In the genomic region with DNA sequence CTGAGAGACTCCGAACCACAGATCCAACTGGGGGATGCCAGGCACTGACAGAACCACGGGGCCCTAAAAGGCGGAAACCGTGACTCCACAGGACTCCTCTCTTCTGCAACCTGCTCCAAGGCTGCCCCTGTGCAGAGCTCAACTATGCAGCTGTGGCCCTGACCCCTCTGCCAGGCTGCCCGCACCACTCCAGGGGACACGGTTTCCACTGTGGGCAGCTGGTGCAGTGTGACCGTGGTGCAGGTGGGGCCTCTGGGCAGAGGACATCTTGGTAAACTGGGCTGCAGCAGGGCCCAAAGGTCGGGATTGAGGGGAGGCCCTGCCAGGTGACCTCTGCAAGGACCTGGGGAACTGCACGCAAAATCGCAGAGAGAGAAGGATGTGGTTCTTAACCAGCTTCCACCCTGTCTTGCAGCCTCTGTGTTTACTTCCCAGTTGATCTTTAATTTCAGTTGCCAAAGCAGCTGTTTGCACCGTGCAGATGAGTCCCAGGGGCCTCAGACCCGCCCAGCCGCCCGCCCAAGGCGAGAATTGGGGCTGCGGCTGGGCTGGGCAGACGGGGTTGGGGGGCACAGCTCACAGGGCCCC, we compare ENCODE assay signal across 14 cellular contexts.
A peak's percentile ranks its signal among the peaks of the same experiment; 100 is the strongest.
DNase-seq lines count a peak whose midpoint lies in the region; ATAC-seq, FAIRE-seq and TF ChIP-seq lines count a peak whose summit lies in the region.
"Had no signal": no experiment of that assay in that cellular context is flagged by ENCODE, and none has a peak within 500 bp of the region (broad histone marks: within the 10 kb centered on the region; RNA-seq: fewer than 3 reads in every experiment).

No MANE protein-coding gene starts in this region.

- H3K27me3 ChIP-seq in Peyer's patch = no peaks in the 10 kb centered on the region
- no peaks in the 10 kb centered on the region for H3K27me3 ChIP-seq in right cardiac atrium (ENCODE audit: control insufficient read depth, insufficient read depth)
- no peaks in the 10 kb centered on the region for H3K27me3 ChIP-seq in small intestine (ENCODE audit: control insufficient read depth in 2 of 2, insufficient read depth in 2 of 2, low read length in 2 of 2)

- H3K4me1 ChIP-seq in Peyer's patch (peaks cover 0 to 24% (median 4%) of the 10 kb centered on the region in 4 donors), right cardiac atrium (ENCODE audit: control insufficient read depth, insufficient read depth, low read length) (peaks cover 9% of the 10 kb centered on the region), small intestine (ENCODE audit: control insufficient read depth in 2 of 2, insufficient read depth in 1 of 2, low read depth in 1 of 2, low read length in 1 of 2) (no peaks in the 10 kb centered on the region)

- FAIRE-seq in small intestine (lab: Jason Lieb, UNC) = no peak
- FAIRE-seq: H1 had no signal

- H3K9me3 Mint-ChIP-seq in activated T-helper 17 cell treated with anti-CD3 and anti-CD28 coated beads, Interleukin-2, amount 50 U/mL, for 72 hours = peaks cover 12% of the 10 kb centered on the region

- no peaks in the 10 kb centered on the region for H3K36me3 ChIP-seq in Peyer's patch
- no peaks in the 10 kb centered on the region for H3K36me3 ChIP-seq in small intestine (ENCODE audit: control insufficient read depth in 2 of 2, insufficient read depth in 2 of 2, low read length in 2 of 2)

- H3K27ac ChIP-seq in Peyer's patch = peak overlapping the region in 1 of 4 donors; percentile 19
- H3K27ac ChIP-seq in right cardiac atrium (ENCODE audit: low read length) = no peak overlapping the region
- no peak overlapping the region for H3K27ac ChIP-seq in small intestine (ENCODE audit: low read depth in 1 of 2, low read length in 1 of 2)

- peak; percentile 12 for DNase-seq in activated T-cell treated with anti-CD3 and anti-CD28 coated beads, Interleukin-2, amount 50 U/mL, for 1 hour
- DNase-seq in activated T-cell treated with anti-CD3 and anti-CD28 coated beads for 4 hours (no peak), Peyer's patch (peak in 2 of 3 donors; percentile 34 to 49), right cardiac atrium (peak in 2 of 3 donors; percentile 27 to 56), small intestine (peak; percentile 14), iPS-NIHi7 (ENCODE audit: extremely low spot score) (no peak), cerebellar nuclear complex (lab: John Stamatoyannopoulos, UW) (no peak)
- DNase-seq: activated naive CD4-positive, alpha-beta T cell treated with anti-CD3 and anti-CD28 coated beads for 36 hours; central memory CD4-positive, alpha-beta T cell; NCI-H1417; NCI-H446 had no signal

- H3K9me3 ChIP-seq in Peyer's patch (peaks cover 0 to 10% (median 2%) of the 10 kb centered on the region in 4 donors), right cardiac atrium (ENCODE audit: control insufficient read depth, low read length) (peaks cover 3% of the 10 kb centered on the region), small intestine (ENCODE audit: control insufficient read depth, low read depth) (no peaks in the 10 kb centered on the region)

- intact Hi-C loops in right cardiac atrium (cut with DNase I) = no loop called here

- no peak overlapping the region for H3K4me3 ChIP-seq in Peyer's patch
- H3K4me3 ChIP-seq in right cardiac atrium (ENCODE audit: low read length) = no peak overlapping the region
- H3K4me3 ChIP-seq in small intestine (ENCODE audit: low read depth in 1 of 2, low read length in 2 of 2) = no peak overlapping the region

- no peak overlapping the region for H3K27ac Mint-ChIP-seq in activated T-helper 17 cell treated with anti-CD3 and anti-CD28 coated beads, Interleukin-2, amount 50 U/mL, for 72 hours
- H3K27ac Mint-ChIP-seq: activated naive CD4-positive, alpha-beta T cell treated with anti-CD3 and anti-CD28 coated beads for 36 hours; WTC11 had no signal

- no peaks in the 10 kb centered on the region for H3K27me3 Mint-ChIP-seq in activated T-helper 17 cell treated with anti-CD3 and anti-CD28 coated beads, Interleukin-2, amount 50 U/mL, for 72 hours

- ATAC-seq in right cardiac atrium = no peak
- ATAC-seq in activated T-helper 17 cell treated with anti-CD3 and anti-CD28 coated beads, Interleukin-2, amount 50 U/mL, for 72 hours (replicated peaks) = no peak
- ATAC-seq: WTC11 had no signal

- H3K4me1 Mint-ChIP-seq in activated T-helper 17 cell treated with anti-CD3 and anti-CD28 coated beads, Interleukin-2, amount 50 U/mL, for 72 hours = no peaks in the 10 kb centered on the region

- TF ChIP-seq POLR2A in Peyer's patch (IDR thresholded peaks at IDR 0.05) = no peak

- 72% methylated on average over 17 of the region's 17 CpGs for WGBS in right cardiac atrium
- 51 to 55% (median 52%) methylated on average over 17 of the region's 17 CpGs for WGBS in small intestine, 3 donors

- H3K36me3 Mint-ChIP-seq in activated T-helper 17 cell treated with anti-CD3 and anti-CD28 coated beads, Interleukin-2, amount 50 U/mL, for 72 hours (ENCODE audit: low read depth) = no peaks in the 10 kb centered on the region

- no peak for TF ChIP-seq CTCF in Peyer's patch (IDR thresholded peaks at IDR 0.05)

- H3K4me3 Mint-ChIP-seq in activated T-helper 17 cell treated with anti-CD3 and anti-CD28 coated beads, Interleukin-2, amount 50 U/mL, for 72 hours = no peak overlapping the region
- H3K4me3 Mint-ChIP-seq: activated naive CD4-positive, alpha-beta T cell treated with anti-CD3 and anti-CD28 coated beads for 36 hours; WTC11 had no signal

Comparison
In these comparisons a context has a peak if more than half of its experiments do, and no peak if none do; other contexts are left out.
1. DNase-seq: peak in activated T-cell treated with anti-CD3 and anti-CD28 coated beads, Interleukin-2, amount 50 U/mL, for 1 hour (single experiment), Peyer's patch (2 of 3), right cardiac atrium (2 of 3) and small intestine (single experiment); none in activated T-cell treated with anti-CD3 and anti-CD28 coated beads for 4 hours (single experiment), iPS-NIHi7 (single experiment) and cerebellar nuclear complex (0 of 2).